Comparison of ENCODE assay signal across 8 cellular contexts in genomic region chr19:41998246-41999020, GRCh38. TPM values are rescaled to one million over a fixed set of nuclear protein-coding genes. Genes with fewer than 3 reads are reported as not detected.
DNase-seq lines count a peak whose midpoint lies in the region; ATAC-seq, FAIRE-seq and TF ChIP-seq lines count a peak whose summit lies in the region.

No MANE protein-coding gene starts in this region.

- H3K4me3 ChIP-seq in K562 (no peak overlapping the region), transverse colon (peak overlapping the region in 1 of 4 donors; percentile 18)

- peaks cover 8% of the 10 kb centered on the region; the same call in 1 of the 2 replicates for H4K20me1 ChIP-seq in K562 (replicated peaks; ENCODE audit: control insufficient read depth, insufficient read depth, low read length)

- TF ChIP-seq EP300 in K562 (IDR thresholded peaks at IDR 0.05; ENCODE audit: low read length) (no peak), transverse colon (IDR thresholded peaks at IDR 0.05; ENCODE audit: low read depth) (no peak)

- H3K27me3 ChIP-seq in K562 (ENCODE audit: control insufficient read depth in 2 of 2, insufficient read depth in 2 of 2, low read length in 2 of 2) = peaks cover 15 to 66% of the 10 kb centered on the region in 2 experiments
- H3K27me3 ChIP-seq in layer of hippocampus (ENCODE audit: control insufficient read depth, insufficient read depth, low read length) = peaks cover 25% of the 10 kb centered on the region
- H3K27me3 ChIP-seq in transverse colon = peaks cover 86% of the 10 kb centered on the region

- FAIRE-seq in K562 (lab: Jason Lieb, UNC) = no peak

- TF ChIP-seq RAD21 in K562 (CRISPR knock-in tag; conservative IDR thresholded peaks at IDR 0.05 in 1 of 2, IDR thresholded peaks at IDR 0.05 in 1 of 2) = peak; percentile 79 to 85

- TF ChIP-seq CTCF in AG09319 (IDR thresholded peaks at IDR 0.05; ENCODE audit: low read depth, low read length) = peak; percentile 74
- peak; percentile 70 for TF ChIP-seq CTCF in GM13977 (IDR thresholded peaks at IDR 0.05; ENCODE audit: extremely low read depth, insufficient read depth, missing control alignments)
- TF ChIP-seq CTCF in K562 (IDR thresholded peaks at IDR 0.05 in 2 of 3, conservative IDR thresholded peaks at IDR 0.05 in 1 of 3; ENCODE audit: insufficient read depth in 2 of 3, low read depth in 1 of 3, low read length in 3 of 3) = peak; percentile 77 to 90 (median 82)
- peak; percentile 40 to 59 (median 54) for TF ChIP-seq CTCF in transverse colon (IDR thresholded peaks at IDR 0.05)

- POLR2A ChIA-PET in K562 (lab: Yijun Ruan, JAX) = interaction anchor here (0.6 to 1.0 kb wide), 4 partner anchors 9 to 135 kb away, joined by 3 to 5 read pairs (median 4); no protein-coding TSS in a partner anchor

- CTCF ChIA-PET in K562 (lab: Yijun Ruan, JAX; ENCODE audit: low intra/inter-chr PET ratio) = no interaction called here

- WGBS in K562 (ENCODE audit: insufficient coverage, low coverage, missing lambda C conversion rate) = 0% methylated on average over 12 of the region's 64 CpGs
- 5% methylated on average over 17 of the region's 64 CpGs; no CpG with 5 or more reads in 1 of the 2 donors for WGBS in transverse colon (ENCODE audit: low coverage in 1 of 2), 2 donors

- intact Hi-C loops in K562 (cut with micrococcal nuclease) = loop anchor here (1.0 kb wide), 1 partner anchor 25 kb away; no protein-coding TSS in a partner anchor
- intact Hi-C loops in transverse colon (cut with DNase I; ENCODE audit: low total_unique reads) = no loop called here

- DNase-seq in AG09319 (ENCODE audit: extremely low read depth, low read depth) = no peak
- DNase-seq in GM13977 (ENCODE audit: low spot score) = peak; percentile 75
- peak; percentile 72 for DNase-seq in OCI-M1 (lab: John Stamatoyannopoulos, UW)
- DNase-seq in K562 (ENCODE audit: extremely low read depth in 1 of 4, low spot score in 3 of 4) = peak; percentile 74 to 78 (median 77)
- DNase-seq in transverse colon = peak; percentile 43

- TF ChIP-seq POLR2A in K562 (conservative IDR thresholded peaks at IDR 0.05) = no peak
- TF ChIP-seq POLR2A in transverse colon (IDR thresholded peaks at IDR 0.05) = no peak

- in situ Hi-C loops in GM13977 (cut with MboI; ENCODE audit: low pct_unique_long_range_greater_than_20kb, low sequenced_read_pairs, unreplicated experiment) (no loop called here), K562 (cut with MboI) (no loop called here), transverse colon (cut with MboI; ENCODE audit: low pct_ligation_motif_present in 1 of 4, low pct_unique_long_range_greater_than_20kb in 1 of 4, low sequenced_read_pairs in 3 of 4) (no loop called here)

- peak overlapping the region in 1 of 2 experiments; percentile 67; a peak in 1 of 4 replicates for H3K9ac ChIP-seq in K562 (ENCODE audit: insufficient read depth in 1 of 2, low read depth in 2 of 2, low read length in 2 of 2)

- no peaks in the 10 kb centered on the region for H3K36me3 ChIP-seq in K562 (ENCODE audit: control insufficient read depth, insufficient read depth, low read length)
- no peaks in the 10 kb centered on the region for H3K36me3 ChIP-seq in transverse colon

- ATAC-seq in K562 = peak; percentile 73
- no peak for ATAC-seq in HG03097 (IDR thresholded peaks at IDR 0.05; ENCODE audit: low FRiP score, unreplicated experiment)
- no peak for ATAC-seq in GM19395 (IDR thresholded peaks at IDR 0.05; ENCODE audit: unreplicated experiment)

- no peak overlapping the region for H3K4me2 ChIP-seq in K562 (ENCODE audit: insufficient read depth, low read length)

- no peaks in the 10 kb centered on the region for H3K9me3 ChIP-seq in K562 (replicated peaks; ENCODE audit: control insufficient read depth, insufficient read depth, low read depth, low read length)
- H3K9me3 ChIP-seq in transverse colon = no peaks in the 10 kb centered on the region

- no peaks in the 10 kb centered on the region for H3K79me2 ChIP-seq in K562 (ENCODE audit: control insufficient read depth, insufficient read depth, low read length)

- H3K4me1 ChIP-seq in K562 (replicated peaks in 1 of 2; ENCODE audit: control insufficient read depth in 2 of 2, insufficient read depth in 2 of 2, low read length in 2 of 2) (peaks cover 4 to 30% of the 10 kb centered on the region in 2 experiments; a peak in 3 of 5 replicates), transverse colon (peaks cover 5 to 22% (median 15%) of the 10 kb centered on the region in 4 donors)

- no peak overlapping the region for H2AFZ ChIP-seq in K562 (ENCODE audit: low read depth, low read length)

- BruUV-seq in K562 (replicated peaks; lab: Mats Ljungman, UMichigan) = no TSS peak

- H3K27ac ChIP-seq in K562 (ENCODE audit: extremely low read depth, low read depth, low read length) (no peak overlapping the region), layer of hippocampus (ENCODE audit: low read depth, low read length) (peak overlapping the region; percentile 2), transverse colon (no peak overlapping the region)

- no peaks in the 10 kb centered on the region for H3K9me1 ChIP-seq in K562 (ENCODE audit: control insufficient read depth, insufficient read depth, low read length)

TF ChIP-seq in K562, 482 proteins besides CTCF, POLR2A, EP300 and RAD21 (continues in another document):
- TF ChIP-seq KDM1A (IDR thresholded peaks at IDR 0.05) (no peak), HES1 (IDR thresholded peaks at IDR 0.05; ENCODE audit: low read depth) (no peak), ZNF431 (CRISPR knock-in tag; IDR thresholded peaks at IDR 0.05) (no peak), STAT5B (CRISPR knock-in tag; IDR thresholded peaks at IDR 0.05) (no peak), HNRNPLL (IDR thresholded peaks at IDR 0.05; ENCODE audit: low read depth, low read length, poor library complexity, severe bottlenecking) (peak; percentile 33), ELK3 (CRISPR knock-in tag; IDR thresholded peaks at IDR 0.05) (no peak), GTF2E2 (tag; IDR thresholded peaks at IDR 0.05) (no peak), MYBL2 (IDR thresholded peaks at IDR 0.05; ENCODE audit: low read depth) (no peak), MYBL2 (CRISPR knock-in tag; IDR thresholded peaks at IDR 0.05; ENCODE audit: borderline replicate concordance) (no peak)

RNA-seq across cellular contexts. Expression of gene ATP1A3, which starts 4.4 kb away (rescaled TPM):
- total RNA-seq in K562 (2011; cell fraction: chromatin; rRNA removed; ENCODE audit: low replicate concordance) = 0.35 and 2.3 TPM in 2 replicates
- total RNA-seq in K562 (2011; cell fraction: nucleolus; rRNA removed) = 0.50 and 0.53 TPM in 2 replicates
- 0.37 TPM in 1 of 2 replicates, not detected in the other for total RNA-seq in K562 (2011; cell fraction: nucleoplasm; rRNA removed)
- total RNA-seq in K562 (2014; rRNA removed) (0.27 TPM in 1 of 2 replicates, not detected in the other), K562 (2014; rRNA removed; fragmentation: Illumina TruSeq; extraction: Trizol) (0.03 and 0.04 TPM in 2 replicates), K562 (2015; rRNA removed; fragmentation: Illumina TruSeq; extraction: Trizol) (0.15 TPM in 1 of 2 replicates, not detected in the other), K562 (2021) (0.56 and 1.0 TPM in 2 replicates), transverse colon (1 to 10 TPM in 2 of 4 donors, under 1 TPM in 1, not detected in 1; 0.20 to 1.1 (median 1.1) TPM)
- polyA plus RNA-seq in K562 (2011; rRNA removed) (0.01 and 0.03 TPM in 2 replicates), K562 (2014; fragmentation: Illumina TruSeq; extraction: Trizol) (0.30 and 0.60 TPM in 2 replicates), K562 (2014; fragmentation: Nextera tagmentation; extraction: Ambion mirVana) (not detected), K562 (2014; rRNA removed) (0.07 and 0.11 TPM in 2 replicates)
- 0.03 TPM in 1 of 2 replicates, not detected in the other for polyA plus RNA-seq in K562 (2011; cell fraction: cytosol; rRNA removed)
- polyA plus RNA-seq in K562 (2011; cell fraction: nucleus; rRNA removed) = 0.13 TPM in 1 of 2 replicates, not detected in the other
- 0.62 and 1.7 TPM in 2 replicates for polyA plus RNA-seq in K562 (2012)
- polyA minus RNA-seq in K562 (2011; rRNA and poly(A)+ RNA removed) = 0.06 and 0.11 TPM in 2 replicates
- polyA minus RNA-seq in K562 (2011; cell fraction: cytosol; rRNA and poly(A)+ RNA removed) = 0.19 TPM in 1 of 2 replicates, not detected in the other
- polyA minus RNA-seq in K562 (2011; cell fraction: nucleus; rRNA and poly(A)+ RNA removed) = 0.40 TPM in 1 of 2 replicates, not detected in the other

RNA-seq across cellular contexts. Expression of gene RABAC1, which starts 39.3 kb away (rescaled TPM):
- 19.9 and 51.2 TPM in 2 replicates for total RNA-seq in K562 (2011; cell fraction: chromatin; rRNA removed; ENCODE audit: low replicate concordance)
- 69.7 and 71.9 TPM in 2 replicates for total RNA-seq in K562 (2011; cell fraction: nucleolus; rRNA removed)
- total RNA-seq in K562 (2011; cell fraction: nucleoplasm; rRNA removed) = 51.7 and 54.7 TPM in 2 replicates
- 24.5 and 32.7 TPM in 2 replicates for total RNA-seq in K562 (2014; rRNA removed)
- total RNA-seq in K562 (2014; rRNA removed; fragmentation: Illumina TruSeq; extraction: Trizol) = 2.5 and 4.6 TPM in 2 replicates
- 7.1 and 7.2 TPM in 2 replicates for total RNA-seq in K562 (2015; rRNA removed; fragmentation: Illumina TruSeq; extraction: Trizol)
- total RNA-seq in K562 (2021) = 23.2 and 24.0 TPM in 2 replicates
- polyA plus RNA-seq in K562 (2011; rRNA removed) = 17.7 and 36.3 TPM in 2 replicates
- polyA plus RNA-seq in K562 (2011; cell fraction: cytosol; rRNA removed) = 84.6 and 116 TPM in 2 replicates
- polyA plus RNA-seq in K562 (2011; cell fraction: nucleus; rRNA removed) = 38.9 and 57.8 TPM in 2 replicates
- 22.9 and 60.5 TPM in 2 replicates for polyA plus RNA-seq in K562 (2012)
- 2.4 and 7.8 TPM in 2 replicates for polyA plus RNA-seq in K562 (2014; fragmentation: Illumina TruSeq; extraction: Trizol)
- polyA plus RNA-seq in K562 (2014; fragmentation: Nextera tagmentation; extraction: Ambion mirVana) = 1 to 10 TPM; 5.2 to 9.3 TPM
- 28.1 and 44.0 TPM in 2 replicates for polyA plus RNA-seq in K562 (2014; rRNA removed)
- 8.2 and 10.6 TPM in 2 replicates for polyA minus RNA-seq in K562 (2011; rRNA and poly(A)+ RNA removed)
- polyA minus RNA-seq in K562 (2011; cell fraction: cytosol; rRNA and poly(A)+ RNA removed) = 7.3 and 10.4 TPM in 2 replicates
- 12.3 and 23.0 TPM in 2 replicates for polyA minus RNA-seq in K562 (2011; cell fraction: nucleus; rRNA and poly(A)+ RNA removed)
- 100 to 1,000 TPM in 3 of 4 donors, 10 to 100 TPM in 1; 75.6 to 235 (median 165) TPM for total RNA-seq in transverse colon
